Comparison of ENCODE assay signal across 8 cellular contexts in genomic region chr11:118435233-118435892, GRCh38. TPM values are rescaled to one million over a fixed set of nuclear protein-coding genes. Genes with fewer than 3 reads are reported as not detected.
DNase-seq lines count a peak whose midpoint lies in the region; ATAC-seq and TF ChIP-seq lines count a peak whose summit lies in the region.

No MANE protein-coding gene starts in this region.

- H3K27ac ChIP-seq in 22Rv1 = peak overlapping the region; percentile 98
- peak overlapping the region; percentile 91 for H3K27ac ChIP-seq in caudate nucleus (ENCODE audit: low read depth, low read length)
- peak overlapping the region; percentile 69 for H3K27ac ChIP-seq in layer of hippocampus (ENCODE audit: low read depth, low read length)

- CTCF ChIA-PET in WTC11 (lab: Charles Lee) = interaction anchor here (0.6 to 1.6 kb wide), 4 partner anchors 33 to 264 kb away, joined by 3 to 7 read pairs (median 4); no protein-coding TSS in a partner anchor

- peaks cover 32% of the 10 kb centered on the region for H3K4me1 Mint-ChIP-seq in WTC11

- ATAC-seq in GM18861 (IDR thresholded peaks at IDR 0.05; ENCODE audit: unreplicated experiment) = peak; percentile 30
- peak; percentile 32 for ATAC-seq in HG03139 (IDR thresholded peaks at IDR 0.05; ENCODE audit: unreplicated experiment)
- ATAC-seq in WTC11 = peak; percentile 57

- peak; percentile 90 for DNase-seq in NCI-H2227 treated with DMSO at 0.1 percent for 48 hours (lab: John Stamatoyannopoulos, UW)
- DNase-seq in WTC11 (ENCODE audit: low spot score) = peak; percentile 89
- peak in 43 of 61 donors; percentile 21 to 80 (median 62) for DNase-seq in caudate nucleus (lab: John Stamatoyannopoulos, UW)
- peak; percentile 64 for DNase-seq in stimulated activated CD4-positive, alpha-beta T cell treated with anti-CD3 and anti-CD28 coated beads, Interleukin-4, amount 100 ng/mL, for 24 hours

- no peaks in the 10 kb centered on the region for H3K27me3 ChIP-seq in layer of hippocampus (ENCODE audit: control insufficient read depth, insufficient read depth, low read length)

- peaks cover 13% of the 10 kb centered on the region for H3K27me3 Mint-ChIP-seq in WTC11 (ENCODE audit: low read depth)

- POLR2A ChIA-PET in WTC11 (lab: Charles Lee) = interaction anchor here (0.6 to 2.0 kb wide), 9 partner anchors 8 to 528 kb away, joined by 3 to 9 read pairs (median 3); no protein-coding TSS in a partner anchor

- H3K27ac Mint-ChIP-seq in WTC11 = peak overlapping the region; percentile 98

- H3K4me3 Mint-ChIP-seq in WTC11 = peak overlapping the region; percentile 93

- peaks cover 10% of the 10 kb centered on the region for H3K36me3 Mint-ChIP-seq in WTC11

- no peak for TF ChIP-seq CTCF in 22Rv1 (IDR thresholded peaks at IDR 0.05)
- no peak for TF ChIP-seq CTCF in WTC11 (IDR thresholded peaks at IDR 0.05)

- no peaks in the 10 kb centered on the region for H3K9me3 Mint-ChIP-seq in WTC11

TF ChIP-seq in WTC11, 78 proteins besides CTCF, POLR2A, EP300 and RAD21 (continues in another document):
- no peak for TF ChIP-seq AR (CRISPR knock-in tag; IDR thresholded peaks at IDR 0.05)
- TF ChIP-seq SP1 (CRISPR knock-in tag; conservative IDR thresholded peaks at IDR 0.05) = peak; percentile 40; the same call in 1 of the 2 replicates
- TF ChIP-seq ARID4B (CRISPR knock-in tag; IDR thresholded peaks at IDR 0.05; ENCODE audit: borderline replicate concordance) = 0 out of 2 replicates have a peak, but pooled peaks have one; percentile 15
- TF ChIP-seq NR3C1 (CRISPR knock-in tag; conservative IDR thresholded peaks at IDR 0.05; ENCODE audit: low read depth) = no peak
- TF ChIP-seq NFE2L1 (CRISPR knock-in tag; IDR thresholded peaks at IDR 0.05) = no peak; the same call in 1 of the 2 replicates
- no peak for TF ChIP-seq PRDM15 (CRISPR knock-in tag; IDR thresholded peaks at IDR 0.05)
- TF ChIP-seq ZNF232 (CRISPR knock-in tag; IDR thresholded peaks at IDR 0.05) = no peak; the same call in 1 of the 2 replicates
- no peak for TF ChIP-seq JAZF1 (CRISPR knock-in tag; IDR thresholded peaks at IDR 0.05)
- TF ChIP-seq HMGXB4 (CRISPR knock-in tag; IDR thresholded peaks at IDR 0.05) = 0 out of 2 replicates have a peak, but pooled peaks have one; percentile 14
- no peak for TF ChIP-seq TCF7 (CRISPR knock-in tag; IDR thresholded peaks at IDR 0.05; ENCODE audit: low read depth)
- no peak for TF ChIP-seq ATF3 (CRISPR knock-in tag; conservative IDR thresholded peaks at IDR 0.05)
- TF ChIP-seq ZMAT4 (CRISPR knock-in tag; IDR thresholded peaks at IDR 0.05) = no peak

RNA-seq across cellular contexts. Expression of gene KMT2A, which starts 0.9 kb away (rescaled TPM):
- 54.0 to 59.1 TPM (median 54.8 TPM) in 3 replicates for total RNA-seq in WTC11 (2021)

RNA-seq across cellular contexts. Expression of gene ATP5MG, which starts 34.0 kb away (rescaled TPM):
- 236 to 251 TPM (median 239 TPM) in 3 replicates for total RNA-seq in WTC11 (2021)

Comparison
In these comparisons a context has a peak if more than half of its experiments do, and no peak if none do; other contexts are left out.
1. Peak in every context shown above with its lines: DNase-seq, ATAC-seq and H3K27ac ChIP-seq.